In genomic region chr1:76690784-76691183, GRCh38 we compare ENCODE assay signal across 1 cellular context.
A peak's percentile ranks its signal among the peaks of the same experiment; 100 is the strongest.
TF ChIP-seq lines count a peak whose summit lies in the region.

No MANE protein-coding gene starts in this region.

TF ChIP-seq in HCT116, 20 proteins besides CTCF, POLR2A, EP300 and RAD21:
- peak; percentile 64 for TF ChIP-seq FOSL1 (IDR thresholded peaks at IDR 0.05; ENCODE audit: low read depth)
- TF ChIP-seq EZH2phosphoT487 (IDR thresholded peaks at IDR 0.05; ENCODE audit: borderline replicate concordance), result no peak
- no peak; the same call in 1 of the 2 replicates for TF ChIP-seq POLR2AphosphoS5 (IDR thresholded peaks at IDR 0.05; ENCODE audit: low read depth, low read length)
- TF ChIP-seq CEBPB (IDR thresholded peaks at IDR 0.05; ENCODE audit: low read depth), result no peak
- TF ChIP-seq SP1 (IDR thresholded peaks at IDR 0.05; ENCODE audit: low read depth), result peak; percentile 46
- TF ChIP-seq, protein P1, sequence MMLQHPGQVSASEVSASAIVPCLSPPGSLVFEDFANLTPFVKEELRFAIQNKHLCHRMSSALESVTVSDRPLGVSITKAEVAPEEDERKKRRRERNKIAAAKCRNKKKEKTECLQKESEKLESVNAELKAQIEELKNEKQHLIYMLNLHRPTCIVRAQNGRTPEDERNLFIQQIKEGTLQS (IDR thresholded peaks at IDR 0.05), result peak; percentile 53; the same call in 1 of the 2 replicates
- TF ChIP-seq ZFX (IDR thresholded peaks at IDR 0.05), result no peak
- no peak for TF ChIP-seq EZH2 (IDR thresholded peaks at IDR 0.05)
- peak; percentile 59 for TF ChIP-seq JUND (IDR thresholded peaks at IDR 0.05)
- no peak for TF ChIP-seq SRF (IDR thresholded peaks at IDR 0.05; ENCODE audit: low read depth)
- TF ChIP-seq CBX3 (IDR thresholded peaks at IDR 0.05; ENCODE audit: low read depth), result peak; percentile 32; the same call in 1 of the 2 replicates
- no peak for TF ChIP-seq SIN3A (IDR thresholded peaks at IDR 0.05; ENCODE audit: low read depth)
